ENCODE assay signal across 22 cellular contexts in genomic region chrX:77779695-77780094, GRCh38. TPM values are rescaled to one million over a fixed set of nuclear protein-coding genes. Genes with fewer than 3 reads are reported as not detected.
A peak's percentile ranks its signal among the peaks of the same experiment; 100 is the strongest.
DNase-seq lines count a peak whose midpoint lies in the region; ATAC-seq and TF ChIP-seq lines count a peak whose summit lies in the region.
"Had no signal": no experiment of that assay in that cellular context is flagged by ENCODE, and none has a peak within 500 bp of the region (broad histone marks: within the 10 kb centered on the region; RNA-seq: fewer than 3 reads in every experiment).

No MANE protein-coding gene starts in this region.

- TF ChIP-seq CTCF in CD8-positive, alpha-beta T cell (IDR thresholded peaks at IDR 0.05) = no peak
- TF ChIP-seq CTCF in Loucy (conservative IDR thresholded peaks at IDR 0.05; ENCODE audit: low read length) (no peak), WERI-Rb-1 (IDR thresholded peaks at IDR 0.05; ENCODE audit: low read depth, low read length) (no peak), osteoblast (IDR thresholded peaks at IDR 0.05; ENCODE audit: extremely low read depth, low read depth, low read length) (no peak)

- H3K79me2 ChIP-seq in Loucy (ENCODE audit: insufficient read depth, low read length) (peaks cover 99% of the 10 kb centered on the region), osteoblast (ENCODE audit: insufficient read depth, low read length) (peaks cover 92% of the 10 kb centered on the region)

- H3F3A ChIP-seq in Loucy (ENCODE audit: low read depth) = no peaks in the 10 kb centered on the region

- H3K27me3 ChIP-seq in CD8-positive, alpha-beta T cell (ENCODE audit: insufficient read depth, low read length) = no peaks in the 10 kb centered on the region
- no peaks in the 10 kb centered on the region for H3K27me3 ChIP-seq in Loucy (ENCODE audit: insufficient read depth, low read length, poor library complexity, severe bottlenecking)
- peaks cover under 1% of the 10 kb centered on the region for H3K27me3 ChIP-seq in WERI-Rb-1 (ENCODE audit: insufficient read depth, low read depth, severe bottlenecking)
- no peaks in the 10 kb centered on the region for H3K27me3 ChIP-seq in osteoblast (ENCODE audit: insufficient read depth, low read length)
- H3K27me3 ChIP-seq: Peyer's patch, SJCRH30, upper lobe of right lung had no signal

- H3K9ac ChIP-seq in Loucy (ENCODE audit: low read depth, low read length, poor library complexity, severe bottlenecking) = no peak overlapping the region

- H3K4me3 ChIP-seq in CD8-positive, alpha-beta T cell (ENCODE audit: low read depth, low read length) = no peak overlapping the region
- H3K4me3 ChIP-seq in Loucy (ENCODE audit: low read length, poor library complexity, severe bottlenecking) = peak overlapping the region; percentile 64
- no peak overlapping the region for H3K4me3 ChIP-seq in WERI-Rb-1 (ENCODE audit: low read depth, low read length)
- H3K4me3 ChIP-seq in osteoblast (ENCODE audit: insufficient read depth, low read length) = no peak overlapping the region
- H3K4me3 ChIP-seq: lower lobe of right lung, Peyer's patch, SJCRH30, upper lobe of right lung had no signal

- peaks cover 67% of the 10 kb centered on the region for H4K20me1 ChIP-seq in Loucy (ENCODE audit: insufficient read depth, low read length, poor library complexity, severe bottlenecking)
- peaks cover 46% of the 10 kb centered on the region for H4K20me1 ChIP-seq in osteoblast (ENCODE audit: insufficient read depth, low read length)

- H3K4me1 ChIP-seq in CD8-positive, alpha-beta T cell (ENCODE audit: insufficient read depth, low read length) = peaks cover 11% of the 10 kb centered on the region
- H3K4me1 ChIP-seq in Loucy (ENCODE audit: insufficient read depth, low read length, poor library complexity, severe bottlenecking) = peaks cover 12% of the 10 kb centered on the region
- peaks cover 9% of the 10 kb centered on the region for H3K4me1 ChIP-seq in osteoblast (ENCODE audit: insufficient read depth, low read length)
- H3K4me1 ChIP-seq: lower lobe of right lung, Peyer's patch, SJCRH30 had no signal

- H3K4me1 Mint-ChIP-seq in CD8-positive, alpha-beta T cell (ENCODE audit: low read depth) = peaks cover 46% of the 10 kb centered on the region
- H3K4me1 Mint-ChIP-seq in central memory CD8-positive, alpha-beta T cell = peaks cover 27% of the 10 kb centered on the region

- no peak for DNase-seq in CD8-positive, alpha-beta T cell
- no peak for DNase-seq in central memory CD8-positive, alpha-beta T cell (ENCODE audit: low spot score in 2 of 2)
- DNase-seq in WERI-Rb-1 (no peak), osteoblast (ENCODE audit: insufficient read length, low spot score, missing footprints) (no peak), NCI-H1417 treated with DMSO at 0.1 percent for 48 hours (lab: John Stamatoyannopoulos, UW) (no peak), T1000 (lab: John Stamatoyannopoulos, UW) (no peak)
- DNase-seq: amygdala; effector CD4-positive, alpha-beta T cell; GOT3; lower lobe of right lung; NCI-H1930; NCI-H345; NK-92 treated with Interleukin-12 subunit alpha and Interleukin-12 subunit beta, amount 100 ng/mL, for 24 hours; occipital lobe; Peyer's patch; SJCRH30; stimulated activated CD4-positive, alpha-beta T cell treated with anti-CD3 and anti-CD28 coated beads, Interleukin-12 subunit alpha, Interleukin-12 subunit beta, amount 100 ng/mL, for 4 hours; upper lobe of right lung had no signal

- CTCF ChIA-PET in CD8-positive, alpha-beta T cell (lab: Charles Lee) = no interaction called here

- H3K9me3 Mint-ChIP-seq in CD8-positive, alpha-beta T cell = no peaks in the 10 kb centered on the region
- no peaks in the 10 kb centered on the region for H3K9me3 Mint-ChIP-seq in central memory CD8-positive, alpha-beta T cell
- H3K9me3 Mint-ChIP-seq: activated T-helper 2 cell treated with anti-CD3 and anti-CD28 coated beads, Interferon-gamma antibody, Interleukin-2, Interleukin-4, amounts not matched to agents 10 μg/mL and 5 μg/mL and 100 μg/mL, durations not matched to agents 14 hours and 24 hours and 36 hours had no signal

- H3K27ac ChIP-seq in CD8-positive, alpha-beta T cell (ENCODE audit: low read depth, low read length) = no peak overlapping the region
- H3K27ac ChIP-seq in WERI-Rb-1 = no peak overlapping the region
- no peak overlapping the region for H3K27ac ChIP-seq in osteoblast (ENCODE audit: low read depth, low read length)
- H3K27ac ChIP-seq: lower lobe of right lung, Peyer's patch, SJCRH30, upper lobe of right lung had no signal

- intact Hi-C loops in CD8-positive, alpha-beta T cell (cut with DNase I, micrococcal nuclease) = loop anchor here in 1 of 2 experiments (10.0 kb wide), 1 partner anchor 85 kb away; no protein-coding TSS in a partner anchor

- peaks cover 9% of the 10 kb centered on the region for H3K36me3 Mint-ChIP-seq in CD8-positive, alpha-beta T cell
- H3K36me3 Mint-ChIP-seq in central memory CD8-positive, alpha-beta T cell (ENCODE audit: insufficient read depth) = no peaks in the 10 kb centered on the region

- ATAC-seq in CD8-positive, alpha-beta T cell = no peak
- peak; percentile 40 for ATAC-seq in GM18867 (IDR thresholded peaks at IDR 0.05; ENCODE audit: unreplicated experiment)
- no peak for ATAC-seq in central memory CD8-positive, alpha-beta T cell (replicated peaks; ENCODE audit: extremely low read depth, poor library complexity, severe bottlenecking)
- ATAC-seq: esophagus mucosa, lower lobe of right lung, upper lobe of right lung had no signal

- H3K4me3 Mint-ChIP-seq in CD8-positive, alpha-beta T cell = peak overlapping the region; percentile 41
- peak overlapping the region; percentile 4 for H3K4me3 Mint-ChIP-seq in central memory CD8-positive, alpha-beta T cell

- H3K9me2 ChIP-seq in Loucy (replicated peaks; ENCODE audit: low read depth, low read length) = no peaks in the 10 kb centered on the region

- H3K4me2 ChIP-seq in Loucy (ENCODE audit: low read depth, low read length, poor library complexity, severe bottlenecking) (peak overlapping the region; percentile 92), osteoblast (ENCODE audit: insufficient read depth, low read length) (no peak overlapping the region)

- no peaks in the 10 kb centered on the region for H3K27me3 Mint-ChIP-seq in CD8-positive, alpha-beta T cell (ENCODE audit: low read depth)
- H3K27me3 Mint-ChIP-seq in central memory CD8-positive, alpha-beta T cell = no peaks in the 10 kb centered on the region

- H2AFZ ChIP-seq in Loucy (ENCODE audit: low read length) (no peak overlapping the region), osteoblast (ENCODE audit: low read length) (no peak overlapping the region)

- POLR2A ChIA-PET in CD8-positive, alpha-beta T cell (lab: Charles Lee) = no interaction called here

- no peaks in the 10 kb centered on the region for H3K36me3 ChIP-seq in CD8-positive, alpha-beta T cell (ENCODE audit: insufficient read depth, low read length)
- H3K36me3 ChIP-seq in Loucy (ENCODE audit: insufficient read depth, low read length) (no peaks in the 10 kb centered on the region), WERI-Rb-1 (peaks cover 5% of the 10 kb centered on the region; the same call in 1 of the 2 replicates), osteoblast (ENCODE audit: insufficient read depth, low read length) (no peaks in the 10 kb centered on the region)
- H3K36me3 ChIP-seq: lower lobe of right lung, Peyer's patch, SJCRH30, upper lobe of right lung had no signal

- no peaks in the 10 kb centered on the region for H3K9me3 ChIP-seq in CD8-positive, alpha-beta T cell (ENCODE audit: low read length)
- H3K9me3 ChIP-seq in Loucy (ENCODE audit: insufficient read depth, low read depth, low read length) (no peaks in the 10 kb centered on the region), WERI-Rb-1 (ENCODE audit: severe bottlenecking) (no peaks in the 10 kb centered on the region), osteoblast (ENCODE audit: low read depth, low read length) (no peaks in the 10 kb centered on the region)
- H3K9me3 ChIP-seq: lower lobe of right lung, Peyer's patch, SJCRH30, upper lobe of right lung had no signal

- peak overlapping the region; percentile 10 for H3K27ac Mint-ChIP-seq in CD8-positive, alpha-beta T cell
- peak overlapping the region; percentile 42 for H3K27ac Mint-ChIP-seq in central memory CD8-positive, alpha-beta T cell (ENCODE audit: low read depth)
- H3K27ac Mint-ChIP-seq: activated T-helper 2 cell treated with anti-CD3 and anti-CD28 coated beads, Interferon-gamma antibody, Interleukin-2, Interleukin-4, amounts not matched to agents 10 μg/mL and 5 μg/mL and 100 μg/mL, durations not matched to agents 14 hours and 24 hours and 36 hours had no signal

RNA-seq across cellular contexts. Expression of gene ATRX, which starts 6.3 kb away (rescaled TPM):
- 10 to 100 TPM; 61.2 to 65.7 TPM for total RNA-seq in CD8-positive, alpha-beta T cell
- total RNA-seq in osteoblast = 79.0 and 80.3 TPM in 2 replicates
